Comparison of ENCODE assay signal across 15 cellular contexts in the genomic region with DNA sequence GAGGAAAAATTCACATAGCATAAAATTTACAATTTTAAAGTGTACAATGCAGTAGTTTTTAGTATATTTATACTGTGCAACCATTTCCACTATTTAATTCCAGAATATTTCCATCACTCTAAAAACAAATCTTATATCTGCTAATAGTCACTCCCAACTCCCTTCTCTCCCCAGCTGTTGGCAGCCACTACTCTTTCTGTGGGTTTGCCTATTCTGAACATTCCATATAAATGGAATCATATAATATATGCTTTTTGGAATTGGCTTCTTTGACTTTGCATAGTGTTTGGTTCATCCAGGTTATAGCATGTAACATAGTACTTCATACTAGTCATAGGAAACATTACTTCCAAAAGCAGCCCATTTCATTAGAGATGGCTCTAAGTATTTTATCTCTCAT.
"Had no signal": no experiment of that assay in that cellular context is flagged by ENCODE, and none has a peak within 500 bp of the region (broad histone marks: within the 10 kb centered on the region; RNA-seq: fewer than 3 reads in every experiment).

No MANE protein-coding gene starts in this region.

- H3K4me3 ChIP-seq: adrenal gland, testis, upper lobe of right lung had no signal

- DNase-seq: activated B cell treated with CpG ODN at 0.5 μM for 24 hours; activated CD4-positive, alpha-beta T cell treated with anti-CD3 and anti-CD28 coated beads, Interleukin-2, amount 50 U/mL, for 1 hour; activated CD8-positive, alpha-beta memory T cell treated with anti-CD3 and anti-CD28 coated beads, Interleukin-2, amount 10 ng/mL, durations not matched to agents 7 days and 5 days; adrenal gland; dermis blood vessel endothelial cell; foreskin melanocyte; head of caudate nucleus; stimulated activated CD4-positive, alpha-beta T cell treated with anti-CD3 and anti-CD28 coated beads, Interleukin-12 subunit alpha, Interleukin-12 subunit beta, amount 100 ng/mL, for 4 hours; stimulated activated naive CD8-positive, alpha-beta T cell treated with anti-CD3 and anti-CD28 coated beads, Interleukin-15, amount 100 ng/mL, for 72 hours; testis; upper lobe of right lung had no signal

- H3K27ac ChIP-seq: adrenal gland, testis, upper lobe of right lung had no signal

- ATAC-seq: activated CD8-positive, alpha-beta memory T cell treated with anti-CD3 and anti-CD28 coated beads, Interleukin-2, amount 10 ng/mL, durations not matched to agents 7 days and 5 days; SK-N-SH treated with all-trans-retinoic acid at 6 μM for 48 hours; stimulated activated naive CD8-positive, alpha-beta T cell treated with anti-CD3 and anti-CD28 coated beads, Interleukin-15, amount 100 ng/mL, for 72 hours; upper lobe of right lung had no signal

- H3K27me3 Mint-ChIP-seq: activated B cell treated with CpG ODN at 0.5 μM for 24 hours; activated CD8-positive, alpha-beta memory T cell treated with anti-CD3 and anti-CD28 coated beads, Interleukin-2, amount 10 ng/mL, durations not matched to agents 7 days and 5 days; central memory CD8-positive, alpha-beta T cell; stimulated activated naive CD8-positive, alpha-beta T cell treated with anti-CD3 and anti-CD28 coated beads, Interleukin-15, amount 100 ng/mL, for 72 hours had no signal

- H3K27ac Mint-ChIP-seq: activated B cell treated with CpG ODN at 0.5 μM for 24 hours; endodermal cell; stimulated activated naive CD8-positive, alpha-beta T cell treated with anti-CD3 and anti-CD28 coated beads, Interleukin-15, amount 100 ng/mL, for 72 hours; T-helper 1 cell treated with Interleukin-12 subunit alpha and Interleukin-12 subunit beta and Interleukin-4 antibody, amounts not matched to agents 30 μg/mL and 1 μg/mL, for 36 hours had no signal

- H3K9me3 ChIP-seq: adrenal gland, testis, upper lobe of right lung had no signal

- H3K36me3 ChIP-seq: upper lobe of right lung had no signal

- H3K4me1 ChIP-seq: adrenal gland, testis, upper lobe of right lung had no signal

- H3K4me1 Mint-ChIP-seq: activated CD8-positive, alpha-beta memory T cell treated with anti-CD3 and anti-CD28 coated beads, Interleukin-2, amount 10 ng/mL, durations not matched to agents 7 days and 5 days; endodermal cell had no signal

- H3K4me3 Mint-ChIP-seq: activated B cell treated with CpG ODN at 0.5 μM for 24 hours; activated CD8-positive, alpha-beta memory T cell treated with anti-CD3 and anti-CD28 coated beads, Interleukin-2, amount 10 ng/mL, durations not matched to agents 7 days and 5 days; central memory CD8-positive, alpha-beta T cell; endodermal cell; stimulated activated naive CD8-positive, alpha-beta T cell treated with anti-CD3 and anti-CD28 coated beads, Interleukin-15, amount 100 ng/mL, for 72 hours; T-helper 1 cell treated with Interleukin-12 subunit alpha and Interleukin-12 subunit beta and Interleukin-4 antibody, amounts not matched to agents 30 μg/mL and 1 μg/mL, for 36 hours had no signal

- H3K27me3 ChIP-seq: adrenal gland, testis, upper lobe of right lung had no signal
